1 cellular context compared by ENCODE assay signal in genomic region chr11:117299351-117300300, GRCh38.
TF ChIP-seq lines count a peak whose summit lies in the region.

No MANE protein-coding gene starts in this region.

TF ChIP-seq in H1, 55 proteins besides CTCF, POLR2A, EP300 and RAD21:
- TF ChIP-seq SP2 (IDR thresholded peaks at IDR 0.05; ENCODE audit: low read length) (no peak), PHF8 (conservative IDR thresholded peaks at IDR 0.05; ENCODE audit: low read depth, low read length) (no peak), YY1 (IDR thresholded peaks at IDR 0.05; ENCODE audit: low read depth, low read length) (no peak), EZH2 (IDR thresholded peaks at IDR 0.05; ENCODE audit: low read depth, low read length, severe bottlenecking) (no peak), TAF1 (IDR thresholded peaks at IDR 0.05; ENCODE audit: low read depth, low read length) (no peak), FOSL1 (IDR thresholded peaks at IDR 0.05; ENCODE audit: insufficient read depth, low read depth, low read length) (no peak), CREB1 (IDR thresholded peaks at IDR 0.05) (no peak), RXRA (IDR thresholded peaks at IDR 0.05; ENCODE audit: insufficient read depth, low read depth, low read length) (no peak), USF2 (IDR thresholded peaks at IDR 0.05; ENCODE audit: low read length) (no peak), SP1 (IDR thresholded peaks at IDR 0.05; ENCODE audit: low read depth, low read length) (no peak), CTBP2 (IDR thresholded peaks at IDR 0.05; ENCODE audit: borderline replicate concordance, insufficient read depth, insufficient read length, low read length) (no peak), KDM4A (IDR thresholded peaks at IDR 0.05; ENCODE audit: low read depth, low read length, severe bottlenecking) (no peak), TAF7 (optimal IDR thresholded peaks at IDR 0.05; ENCODE audit: borderline replicate concordance, low read depth, low read length) (no peak), NANOG (IDR thresholded peaks at IDR 0.05; ENCODE audit: insufficient read depth, low read depth, low read length, poor library complexity, severe bottlenecking) (no peak), POU5F1 (IDR thresholded peaks at IDR 0.05; ENCODE audit: low read depth, low read length) (no peak), KDM5A (IDR thresholded peaks at IDR 0.05; ENCODE audit: low read length) (no peak), SUZ12 (IDR thresholded peaks at IDR 0.05; ENCODE audit: low read length) (no peak), MAX (IDR thresholded peaks at IDR 0.05) (no peak)
